Comparison of ENCODE assay signal across 26 cellular contexts in genomic region chr6:6538301-6538700, GRCh38. TPM values are rescaled to one million over a fixed set of nuclear protein-coding genes. Genes with fewer than 3 reads are reported as not detected.
DNase-seq lines count a peak whose midpoint lies in the region; ATAC-seq and TF ChIP-seq lines count a peak whose summit lies in the region.
"Had no signal": no experiment of that assay in that cellular context is flagged by ENCODE, and none has a peak within 500 bp of the region (broad histone marks: within the 10 kb centered on the region; RNA-seq: fewer than 3 reads in every experiment).

No MANE protein-coding gene starts in this region.

- peaks cover 2% of the 10 kb centered on the region for H3K27me3 Mint-ChIP-seq in GM23338 (ENCODE audit: insufficient read depth, low read depth, poor library complexity)
- peaks cover 14% of the 10 kb centered on the region for H3K27me3 Mint-ChIP-seq in activated naive CD8-positive, alpha-beta T cell treated with anti-CD3 and anti-CD28 coated beads for 36 hours

- H3K4me1 ChIP-seq in A673 (ENCODE audit: insufficient read depth, low read length, poor library complexity, severe bottlenecking), result peaks cover 27% of the 10 kb centered on the region
- peaks cover 18% of the 10 kb centered on the region for H3K4me1 ChIP-seq in GM23338 (ENCODE audit: insufficient read depth)
- H3K4me1 ChIP-seq in heart left ventricle, result peaks cover 0 to 29% (median 10%) of the 10 kb centered on the region in 12 donors
- no peaks in the 10 kb centered on the region for H3K4me1 ChIP-seq in PC-9 (replicated peaks; ENCODE audit: insufficient read depth)
- H3K4me1 ChIP-seq: A549, BE2C, Caco-2, Peyer's patch, SJSA1 had no signal

- WGBS in heart left ventricle, 4 donors, result 26 to 45% (median 37%) methylated on average over 4 of the region's 4 CpGs

- H3K4me1 Mint-ChIP-seq in GM23338, result peaks cover 11% of the 10 kb centered on the region
- peaks cover 2% of the 10 kb centered on the region for H3K4me1 Mint-ChIP-seq in activated naive CD8-positive, alpha-beta T cell treated with anti-CD3 and anti-CD28 coated beads for 36 hours

- CTCF ChIA-PET in A673 (lab: Charles Lee), result interaction anchor here (1.5 kb wide), 1 partner anchor 9 kb away, joined by 4 read pairs; no protein-coding TSS in a partner anchor
- CTCF ChIA-PET in PC-9 (lab: Charles Lee), result no interaction called here

- DNase-seq in A673 (ENCODE audit: low spot score), result peak; percentile 89
- DNase-seq in GM23338 (ENCODE audit: low spot score), result no peak
- no peak for DNase-seq in heart left ventricle
- DNase-seq in left lobe of liver (ENCODE audit: low spot score), result no peak
- DNase-seq in NCI-H2196 treated with DMSO at 0.1 percent for 48 hours (lab: John Stamatoyannopoulos, UW; ENCODE audit: unreplicated experiment), result no peak
- DNase-seq in PC-9, result no peak
- no peak for DNase-seq in mesenteric fat pad (ENCODE audit: low spot score)
- DNase-seq in activated naive CD8-positive, alpha-beta T cell treated with anti-CD3 and anti-CD28 coated beads for 36 hours, result no peak
- DNase-seq: BE2C; Caco-2; CD4-positive, alpha-beta memory T cell; DMS 273 treated with DMSO at 0.1 percent for 48 hours; DND-41; GM23248; HCEC 1CT; KG1; NCI-H1092; NCI-H1436; NCI-H187 treated with DMSO at 0.1 percent for 48 hours; NCI-H2107; NCI-H510A; NK-92 treated with Interleukin-12 subunit alpha and Interleukin-12 subunit beta, amount 100 ng/mL, for 24 hours; Peyer's patch had no signal

- no peak overlapping the region for H3K27ac Mint-ChIP-seq in GM23338
- no peak overlapping the region for H3K27ac Mint-ChIP-seq in activated naive CD8-positive, alpha-beta T cell treated with anti-CD3 and anti-CD28 coated beads for 36 hours
- H3K27ac Mint-ChIP-seq: CD4-positive, alpha-beta memory T cell had no signal

- no peaks in the 10 kb centered on the region for H3F3A ChIP-seq in GM23338 (replicated peaks; ENCODE audit: low read depth)
- no peaks in the 10 kb centered on the region for H3F3A ChIP-seq in PC-9 (ENCODE audit: insufficient read depth, low read depth)

- peak overlapping the region; percentile 2; the same call in 1 of the 2 replicates for H2AFZ ChIP-seq in GM23338
- H2AFZ ChIP-seq in PC-9, result no peak overlapping the region
- H2AFZ ChIP-seq: GM23248 had no signal

- H3K27ac ChIP-seq in A673 (ENCODE audit: low read depth, low read length, poor library complexity, severe bottlenecking) (peak overlapping the region; percentile 14), GM23338 (ENCODE audit: low read depth) (no peak overlapping the region), heart left ventricle (peak overlapping the region in 5 of 12 donors; percentile 11 to 65 (median 17)), PC-9 (no peak overlapping the region)
- H3K27ac ChIP-seq: A549, GM23248, Peyer's patch, SJSA1 had no signal

- peak overlapping the region; percentile 21; the same call in 1 of the 2 replicates for H3K4me2 ChIP-seq in GM23338
- no peak overlapping the region for H3K4me2 ChIP-seq in PC-9
- H3K4me2 ChIP-seq: A549 had no signal

- H3K9me3 Mint-ChIP-seq in GM23338, result peaks cover 14% of the 10 kb centered on the region
- no peaks in the 10 kb centered on the region for H3K9me3 Mint-ChIP-seq in activated naive CD8-positive, alpha-beta T cell treated with anti-CD3 and anti-CD28 coated beads for 36 hours

- ATAC-seq in GM23338, result no peak
- ATAC-seq in heart left ventricle, result peak; percentile 52 to 84 (median 69)
- ATAC-seq in left lobe of liver, result peak; percentile 22
- ATAC-seq: A549 had no signal

- H3K36me3 Mint-ChIP-seq in GM23338 (ENCODE audit: low read depth), result peaks cover 12% of the 10 kb centered on the region; the same call in 2 of the 3 replicates
- H3K36me3 Mint-ChIP-seq in activated naive CD8-positive, alpha-beta T cell treated with anti-CD3 and anti-CD28 coated beads for 36 hours, result peaks cover 2% of the 10 kb centered on the region
- H3K36me3 Mint-ChIP-seq: CD4-positive, alpha-beta memory T cell had no signal

- H3K9me2 ChIP-seq in GM23338 (ENCODE audit: insufficient read depth) (peaks cover 10% of the 10 kb centered on the region), PC-9 (ENCODE audit: insufficient read depth) (no peaks in the 10 kb centered on the region)

- no peak overlapping the region for H3K4me3 Mint-ChIP-seq in GM23338
- no peak overlapping the region for H3K4me3 Mint-ChIP-seq in activated naive CD8-positive, alpha-beta T cell treated with anti-CD3 and anti-CD28 coated beads for 36 hours

- H3K4me3 ChIP-seq in A673 (ENCODE audit: low read depth, low read length, poor library complexity, severe bottlenecking) (no peak overlapping the region), GM23338 (no peak overlapping the region), heart left ventricle (no peak overlapping the region), PC-9 (no peak overlapping the region)
- H3K4me3 ChIP-seq: A549, GM23248, Peyer's patch, SJSA1 had no signal

- intact Hi-C loops in A673 (cut with micrococcal nuclease; ENCODE audit: unreplicated experiment) (no loop called here), heart left ventricle (cut with DNase I) (no loop called here), PC-9 (cut with micrococcal nuclease; ENCODE audit: unreplicated experiment) (no loop called here)

- TF ChIP-seq CTCF in A673 (conservative IDR thresholded peaks at IDR 0.05; ENCODE audit: low read depth, low read length) (no peak), GM23338 (conservative IDR thresholded peaks at IDR 0.05; ENCODE audit: low read depth in 2 of 2) (no peak), heart left ventricle (IDR thresholded peaks at IDR 0.05) (no peak), PC-9 (conservative IDR thresholded peaks at IDR 0.05) (no peak)

- H3K79me2 ChIP-seq in GM23338 (replicated peaks; ENCODE audit: insufficient read depth) (no peaks in the 10 kb centered on the region), PC-9 (ENCODE audit: low read depth) (no peaks in the 10 kb centered on the region)

- TF ChIP-seq POLR2A in heart left ventricle (IDR thresholded peaks at IDR 0.05), result no peak

- no TSS peak for BruUV-seq in A673 (replicated peaks; lab: Mats Ljungman, UMichigan)
- no TSS peak for BruUV-seq in PC-9 (replicated peaks; lab: Mats Ljungman, UMichigan)

- H3K9me3 ChIP-seq in A673 (ENCODE audit: low read depth, low read length, poor library complexity, severe bottlenecking) (no peaks in the 10 kb centered on the region), heart left ventricle (peaks cover 0 to 4% (median 0%) of the 10 kb centered on the region in 12 donors), PC-9 (ENCODE audit: insufficient read depth, low read depth) (no peaks in the 10 kb centered on the region)
- H3K9me3 ChIP-seq: A549, BE2C, Caco-2, Peyer's patch, SJSA1 had no signal

- POLR2A ChIA-PET in A673 (lab: Charles Lee; ENCODE audit: low non-redundant PET), result interaction anchor here (0.7 kb wide), 1 partner anchor 1371 kb away, joined by 3 read pairs; no protein-coding TSS in a partner anchor
- POLR2A ChIA-PET in PC-9 (lab: Charles Lee; ENCODE audit: unreplicated experiment), result no interaction called here

- no peaks in the 10 kb centered on the region for H3K36me3 ChIP-seq in A673 (ENCODE audit: insufficient read depth, low read length, poor library complexity, severe bottlenecking)
- H3K36me3 ChIP-seq in GM23338 (ENCODE audit: insufficient read depth), result no peaks in the 10 kb centered on the region
- no peaks in the 10 kb centered on the region for H3K36me3 ChIP-seq in heart left ventricle
- H3K36me3 ChIP-seq in PC-9 (ENCODE audit: low read depth), result no peaks in the 10 kb centered on the region
- H3K36me3 ChIP-seq: BE2C, Peyer's patch, SJSA1 had no signal

- H4K20me1 ChIP-seq in GM23338 (replicated peaks; ENCODE audit: insufficient read depth) (no peaks in the 10 kb centered on the region), PC-9 (ENCODE audit: insufficient read depth) (no peaks in the 10 kb centered on the region)

- H3K27me3 ChIP-seq in A673 (replicated peaks; ENCODE audit: insufficient read depth, low read depth, low read length, poor library complexity) (no peaks in the 10 kb centered on the region), GM23338 (ENCODE audit: insufficient read depth) (no peaks in the 10 kb centered on the region), heart left ventricle (no peaks in the 10 kb centered on the region), PC-9 (ENCODE audit: insufficient read depth, low read depth) (peaks cover 19% of the 10 kb centered on the region)
- H3K27me3 ChIP-seq: Peyer's patch, SJSA1 had no signal

TF ChIP-seq in GM23338, 12 proteins besides CTCF, POLR2A, EP300 and RAD21 (continues in another document):
- TF ChIP-seq, protein P1, sequence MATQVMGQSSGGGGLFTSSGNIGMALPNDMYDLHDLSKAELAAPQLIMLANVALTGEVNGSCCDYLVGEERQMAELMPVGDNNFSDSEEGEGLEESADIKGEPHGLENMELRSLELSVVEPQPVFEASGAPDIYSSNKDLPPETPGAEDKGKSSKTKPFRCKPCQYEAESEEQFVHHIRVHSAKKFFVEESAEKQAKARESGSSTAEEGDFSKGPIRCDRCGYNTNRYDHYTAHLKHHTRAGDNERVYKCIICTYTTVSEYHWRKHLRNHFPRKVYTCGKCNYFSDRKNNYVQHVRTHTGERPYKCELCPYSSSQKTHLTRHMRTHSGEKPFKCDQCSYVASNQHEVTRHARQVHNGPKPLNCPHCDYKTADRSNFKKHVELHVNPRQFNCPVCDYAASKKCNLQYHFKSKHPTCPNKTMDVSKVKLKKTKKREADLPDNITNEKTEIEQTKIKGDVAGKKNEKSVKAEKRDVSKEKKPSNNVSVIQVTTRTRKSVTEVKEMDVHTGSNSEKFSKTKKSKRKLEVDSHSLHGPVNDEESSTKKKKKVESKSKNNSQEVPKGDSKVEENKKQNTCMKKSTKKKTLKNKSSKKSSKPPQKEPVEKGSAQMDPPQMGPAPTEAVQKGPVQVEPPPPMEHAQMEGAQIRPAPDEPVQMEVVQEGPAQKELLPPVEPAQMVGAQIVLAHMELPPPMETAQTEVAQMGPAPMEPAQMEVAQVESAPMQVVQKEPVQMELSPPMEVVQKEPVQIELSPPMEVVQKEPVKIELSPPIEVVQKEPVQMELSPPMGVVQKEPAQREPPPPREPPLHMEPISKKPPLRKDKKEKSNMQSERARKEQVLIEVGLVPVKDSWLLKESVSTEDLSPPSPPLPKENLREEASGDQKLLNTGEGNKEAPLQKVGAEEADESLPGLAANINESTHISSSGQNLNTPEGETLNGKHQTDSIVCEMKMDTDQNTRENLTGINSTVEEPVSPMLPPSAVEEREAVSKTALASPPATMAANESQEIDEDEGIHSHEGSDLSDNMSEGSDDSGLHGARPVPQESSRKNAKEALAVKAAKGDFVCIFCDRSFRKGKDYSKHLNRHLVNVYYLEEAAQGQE (IDR thresholded peaks at IDR 0.05; ENCODE audit: unreplicated experiment), result no peak
- TF ChIP-seq EZH2phosphoT487 (IDR thresholded peaks at IDR 0.05; ENCODE audit: unreplicated experiment), result no peak
- no peak for TF ChIP-seq EZH2 (IDR thresholded peaks at IDR 0.05; ENCODE audit: low read depth, unreplicated experiment)

RNA-seq across cellular contexts. Expression of gene LY86, which starts 50.2 kb away (rescaled TPM):
- total RNA-seq in A673 (2021), result not detected in 2 replicates
- not detected in 2 replicates for total RNA-seq in GM23338 (2014; rRNA removed; shearing (Covaris generic))
- 0.28 and 0.29 TPM in 2 replicates for polyA plus RNA-seq in GM23338 (2016; fragmentation: Nextera tagmentation; extraction: Ambion mirVana)
- 10 to 100 TPM in 1 of 9 donors, 1 to 10 TPM in 3, under 1 TPM in 5; 0.34 to 13.4 (median 0.75) TPM for total RNA-seq in heart left ventricle
- under 1 TPM; 0.23 to 1.00 TPM for polyA plus RNA-seq in heart left ventricle
- total RNA-seq in left lobe of liver, result 0.63 TPM
- total RNA-seq in PC-9 (2021), result not detected in 2 replicates
- 5.4 TPM for total RNA-seq in mesenteric fat pad
- 1 to 10 TPM; 1.2 to 1.3 TPM for total RNA-seq in activated naive CD8-positive, alpha-beta T cell treated with anti-CD3 and anti-CD28 coated beads for 36 hours
- total RNA-seq: Caco-2, GM23248, HT1080, SJSA1 had no signal
- polyA plus RNA-seq: A549, GM23248 had no signal
